Comparison of ENCODE assay signal across 8 cellular contexts in the genomic region with DNA sequence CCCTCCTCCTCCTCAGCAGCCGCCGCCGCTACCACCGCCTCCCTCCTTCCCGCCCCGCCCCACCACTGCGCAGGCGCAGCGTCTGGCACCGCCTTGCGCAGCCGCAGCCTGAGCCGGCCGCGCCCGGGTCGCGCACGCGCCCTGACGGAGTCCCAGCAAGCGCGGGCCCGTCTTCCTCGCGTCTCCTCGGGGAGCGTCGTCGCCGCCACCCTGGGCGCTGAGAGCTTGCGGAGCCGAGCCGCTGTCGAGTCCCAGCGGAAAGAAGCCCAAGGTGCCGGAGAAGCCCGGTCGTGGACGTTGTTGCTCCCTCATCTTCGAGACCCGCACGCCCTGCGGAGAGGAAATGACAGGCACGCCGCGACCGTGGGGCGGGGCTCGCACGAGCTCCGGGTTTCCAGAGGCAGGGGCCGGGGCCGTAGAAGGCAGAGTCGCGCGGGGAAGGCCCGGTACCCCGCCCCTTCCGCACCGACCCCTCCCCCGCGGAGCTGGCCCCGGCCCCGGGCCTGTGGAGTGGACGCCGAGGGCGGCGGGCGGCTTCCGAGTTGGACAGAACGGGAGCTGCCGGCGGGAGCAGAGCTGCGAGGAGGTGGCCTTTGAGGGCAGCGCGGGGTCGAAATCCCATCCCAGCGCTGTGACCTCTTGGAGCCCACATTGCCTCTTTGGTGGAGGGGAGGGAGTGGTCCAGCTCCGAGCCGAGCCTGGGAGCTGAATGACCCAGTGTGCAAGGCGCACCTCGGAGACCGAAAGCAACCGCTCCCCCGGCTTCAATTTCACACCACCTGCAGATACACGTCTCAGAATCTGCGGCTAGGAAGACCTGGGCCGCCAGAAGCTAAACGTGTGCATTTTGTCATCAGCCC. TPM values are rescaled to one million over a fixed set of nuclear protein-coding genes. Genes with fewer than 3 reads are reported as not detected.
A peak's percentile ranks its signal among the peaks of the same experiment; 100 is the strongest.
DNase-seq lines count a peak whose midpoint lies in the region; TF ChIP-seq lines count a peak whose summit lies in the region.

No MANE protein-coding gene starts in this region.

- peak; percentile 38 for TF ChIP-seq EP300 in neural cell (conservative IDR thresholded peaks at IDR 0.05; ENCODE audit: poor library complexity, severe bottlenecking)

- H2AFZ ChIP-seq in MM.1S (ENCODE audit: low read length) (no peak overlapping the region), neural cell (ENCODE audit: low read depth, low read length) (peak overlapping the region; percentile 92)

- H3F3A ChIP-seq in MM.1S (ENCODE audit: insufficient read depth, low read length) = peaks cover 35% of the 10 kb centered on the region
- no peaks in the 10 kb centered on the region for H3F3A ChIP-seq in neural cell (ENCODE audit: insufficient read depth, low read length, poor library complexity, severe bottlenecking)

- H3K36me3 Mint-ChIP-seq in stimulated activated naive CD8-positive, alpha-beta T cell treated with anti-CD3 and anti-CD28 coated beads, Interleukin-15, Interleukin-2, amounts not matched to agents 100 ng/mL and 50 ng/mL, for 24 hours (ENCODE audit: low read depth) = peaks cover 34% of the 10 kb centered on the region

- in situ Hi-C loops in HAP-1 (cut with MboI; ENCODE audit: low sequenced_read_pairs) = no loop called here

- no peaks in the 10 kb centered on the region for H3K9me2 ChIP-seq in MM.1S (replicated peaks; ENCODE audit: insufficient read depth, low read length)
- H3K9me2 ChIP-seq in neural cell (ENCODE audit: insufficient read depth, low read length) = no peaks in the 10 kb centered on the region

- TF ChIP-seq POLR2A in Raji (IDR thresholded peaks at IDR 0.05; ENCODE audit: insufficient read depth, low read depth, low read length) = peak; percentile 90

- H3K79me2 ChIP-seq in MM.1S (ENCODE audit: low read length) (peaks cover 50% of the 10 kb centered on the region), neural cell (replicated peaks; ENCODE audit: insufficient read depth, low read length) (peaks cover 40% of the 10 kb centered on the region)

- H3K9ac ChIP-seq in MM.1S (ENCODE audit: low read length) = peak overlapping the region; percentile 85
- peak overlapping the region; percentile 87 for H3K9ac ChIP-seq in neural cell (ENCODE audit: low read length)

- H3K4me3 ChIP-seq in HAP-1 = peak overlapping the region; percentile 91
- H3K4me3 ChIP-seq in MM.1S (ENCODE audit: low read length) = peak overlapping the region; percentile 72
- peak overlapping the region; percentile 99 for H3K4me3 ChIP-seq in fibroblast of the aortic adventitia (ENCODE audit: low read depth, low read length)
- peak overlapping the region; percentile 95 for H3K4me3 ChIP-seq in neural cell (ENCODE audit: low read length)

- H3K4me1 Mint-ChIP-seq in stimulated activated naive CD8-positive, alpha-beta T cell treated with anti-CD3 and anti-CD28 coated beads, Interleukin-15, Interleukin-2, amounts not matched to agents 100 ng/mL and 50 ng/mL, for 24 hours (ENCODE audit: low read depth) = peaks cover 84% of the 10 kb centered on the region

- H3K4me1 ChIP-seq in HAP-1 (peaks cover 18% of the 10 kb centered on the region), MM.1S (ENCODE audit: low read length) (peaks cover 33% of the 10 kb centered on the region)

- H3K9me3 ChIP-seq in HAP-1 = no peaks in the 10 kb centered on the region
- H3K9me3 ChIP-seq in MM.1S (replicated peaks; ENCODE audit: insufficient read depth, low read length) = no peaks in the 10 kb centered on the region
- no peaks in the 10 kb centered on the region for H3K9me3 ChIP-seq in neural cell (ENCODE audit: low read length)

- H3K27me3 ChIP-seq in HAP-1 (ENCODE audit: low read depth) = no peaks in the 10 kb centered on the region
- H3K27me3 ChIP-seq in MM.1S (replicated peaks; ENCODE audit: insufficient read depth, low read length) = no peaks in the 10 kb centered on the region
- H3K27me3 ChIP-seq in neural cell (ENCODE audit: insufficient read depth, low read depth, low read length) = no peaks in the 10 kb centered on the region

- H3K27ac Mint-ChIP-seq in stimulated activated naive CD8-positive, alpha-beta T cell treated with anti-CD3 and anti-CD28 coated beads, Interleukin-15, Interleukin-2, amounts not matched to agents 100 ng/mL and 50 ng/mL, for 24 hours = peak overlapping the region; percentile 59

- H3K4me3 Mint-ChIP-seq in stimulated activated naive CD8-positive, alpha-beta T cell treated with anti-CD3 and anti-CD28 coated beads, Interleukin-15, Interleukin-2, amounts not matched to agents 100 ng/mL and 50 ng/mL, for 24 hours = peak overlapping the region; percentile 86

- peak; percentile 51 for TF ChIP-seq RAD21 in neural cell (conservative IDR thresholded peaks at IDR 0.05)

- no peaks in the 10 kb centered on the region for H4K20me1 ChIP-seq in MM.1S (ENCODE audit: insufficient read depth, low read length)
- H4K20me1 ChIP-seq in neural cell (ENCODE audit: insufficient read depth) = no peaks in the 10 kb centered on the region

- H3K27ac ChIP-seq in MM.1S (ENCODE audit: low read length) (peak overlapping the region; percentile 95), neural cell (ENCODE audit: low read length) (peak overlapping the region; percentile 91)

- no peaks in the 10 kb centered on the region for H3K27me3 Mint-ChIP-seq in stimulated activated naive CD8-positive, alpha-beta T cell treated with anti-CD3 and anti-CD28 coated beads, Interleukin-15, Interleukin-2, amounts not matched to agents 100 ng/mL and 50 ng/mL, for 24 hours

- H3K9me3 Mint-ChIP-seq in stimulated activated naive CD8-positive, alpha-beta T cell treated with anti-CD3 and anti-CD28 coated beads, Interleukin-15, Interleukin-2, amounts not matched to agents 100 ng/mL and 50 ng/mL, for 24 hours = no peaks in the 10 kb centered on the region

- no peak for TF ChIP-seq CTCF in MM.1S (IDR thresholded peaks at IDR 0.05; ENCODE audit: low read length)
- no peak for TF ChIP-seq CTCF in fibroblast of the aortic adventitia (IDR thresholded peaks at IDR 0.05; ENCODE audit: insufficient read depth, low read length)
- no peak for TF ChIP-seq CTCF in neural cell (IDR thresholded peaks at IDR 0.05; ENCODE audit: poor library complexity, severe bottlenecking)

- DNase-seq in ELR (ENCODE audit: low read depth) = peak; percentile 93
- DNase-seq in HAP-1 (ENCODE audit: low spot score in 2 of 2) = peak; percentile 92 to 98
- peak; percentile 79 for DNase-seq in MM.1S
- DNase-seq in activated effector memory CD4-positive, alpha-beta T cell treated with Interleukin-2 at 50 U/mL for 16 hours = peak; percentile 97
- peak; percentile 89 for DNase-seq in fibroblast of the aortic adventitia (ENCODE audit: low read depth)

- H3K36me3 ChIP-seq in HAP-1 (replicated peaks) (peaks cover 7% of the 10 kb centered on the region; the same call in 1 of the 2 replicates), MM.1S (replicated peaks; ENCODE audit: insufficient read depth, low read length) (no peaks in the 10 kb centered on the region), neural cell (ENCODE audit: insufficient read depth, low read length) (no peaks in the 10 kb centered on the region)

- peak overlapping the region; percentile 81; the same call in 1 of the 2 replicates for H3K4me2 ChIP-seq in MM.1S (ENCODE audit: low read depth, low read length)
- peak overlapping the region; percentile 87 for H3K4me2 ChIP-seq in neural cell (ENCODE audit: low read length)

TF ChIP-seq in neural cell, 6 proteins besides CTCF, POLR2A, EP300 and RAD21:
- TF ChIP-seq POLR2AphosphoS5 (IDR thresholded peaks at IDR 0.05) (peak; percentile 92), EZH2 (IDR thresholded peaks at IDR 0.05; ENCODE audit: borderline replicate concordance, insufficient read depth, low read length, poor library complexity, severe bottlenecking) (no peak), SMC3 (conservative IDR thresholded peaks at IDR 0.05; ENCODE audit: poor library complexity) (peak; percentile 35), TAF1 (IDR thresholded peaks at IDR 0.05; ENCODE audit: low read depth) (peak; percentile 63), MXI1 (conservative IDR thresholded peaks at IDR 0.05; ENCODE audit: poor library complexity, severe bottlenecking) (peak; percentile 96), REST (IDR thresholded peaks at IDR 0.05; ENCODE audit: borderline replicate concordance) (peak; percentile 79)

RNA-seq across cellular contexts. Expression of gene RAB35, which starts 0.5 kb away (rescaled TPM):
- 8.0 and 24.8 TPM in 2 replicates for total RNA-seq in fibroblast of the aortic adventitia (ENCODE audit: low replicate concordance)
- polyA plus RNA-seq in neural cell = 60.2 and 65.2 TPM in 2 replicates
- 48.6 and 52.8 TPM in 2 replicates for polyA minus RNA-seq in neural cell

Comparison
In these comparisons a context has a peak if more than half of its experiments do, and no peak if none do; other contexts are left out.
1. Peak in every context shown above with its lines: DNase-seq, H3K4me3 ChIP-seq and H3K27ac ChIP-seq.